11 cellular contexts compared by ENCODE assay signal in genomic region chr6:42230320-42231034, GRCh38. TPM values are rescaled to one million over a fixed set of nuclear protein-coding genes. Genes with fewer than 3 reads are reported as not detected.
DNase-seq lines count a peak whose midpoint lies in the region; ATAC-seq and TF ChIP-seq lines count a peak whose summit lies in the region.
"Had no signal": no experiment of that assay in that cellular context is flagged by ENCODE, and none has a peak within 500 bp of the region (broad histone marks: within the 10 kb centered on the region; RNA-seq: fewer than 3 reads in every experiment).

No MANE protein-coding gene starts in this region.

- peaks cover 42% of the 10 kb centered on the region for H3K36me3 Mint-ChIP-seq in nephron (ENCODE audit: low read depth)

- in situ Hi-C loops in brain microvascular endothelial cell (cut with HindIII; ENCODE audit: low pct_ligation_motif_present, low sequenced_read_pairs), result no loop called here

- TF ChIP-seq CTCF in LNCAP (IDR thresholded peaks at IDR 0.05) (peak; percentile 33; the same call in 1 of the 2 replicates), brain microvascular endothelial cell (IDR thresholded peaks at IDR 0.05; ENCODE audit: low read depth, low read length, missing control alignments) (peak; percentile 67), nephron (IDR thresholded peaks at IDR 0.05; ENCODE audit: unreplicated experiment in 3 of 3) (peak in 2 of 3 experiments; percentile 34 to 38)

- H3K4me3 ChIP-seq in brain microvascular endothelial cell (ENCODE audit: low read depth, low read length), result no peak overlapping the region

- ATAC-seq in GM19035 (IDR thresholded peaks at IDR 0.05; ENCODE audit: unreplicated experiment), result no peak

- H3K27ac Mint-ChIP-seq in nephron, result no peak overlapping the region

- H3K9me3 Mint-ChIP-seq in nephron, result no peaks in the 10 kb centered on the region

- peak; percentile 39 for DNase-seq in DMS 273 (lab: John Stamatoyannopoulos, UW; ENCODE audit: unreplicated experiment)
- DNase-seq in DMS 273 treated with DMSO at 0.1 percent for 48 hours (lab: John Stamatoyannopoulos, UW), result no peak
- no peak for DNase-seq in brain microvascular endothelial cell
- no peak for DNase-seq in DMS153 treated with DMSO at 0.1 percent for 48 hours (lab: John Stamatoyannopoulos, UW; ENCODE audit: unreplicated experiment)
- DNase-seq in occipital lobe (lab: John Stamatoyannopoulos, UW), result no peak
- DNase-seq: Right ventricle myocardium superior had no signal

- no peak overlapping the region for H3K4me3 Mint-ChIP-seq in nephron

- H3K27me3 ChIP-seq in brain microvascular endothelial cell (replicated peaks), result no peaks in the 10 kb centered on the region

- H3K27ac ChIP-seq in brain microvascular endothelial cell, result no peak overlapping the region
- H3K27ac ChIP-seq: epithelial cell of prostate had no signal

- H3K27me3 Mint-ChIP-seq in nephron (ENCODE audit: low read depth), result peaks cover 4% of the 10 kb centered on the region

- H3K36me3 ChIP-seq in brain microvascular endothelial cell (replicated peaks), result peaks cover 7% of the 10 kb centered on the region

- H3K4me1 Mint-ChIP-seq in nephron, result peaks cover 5% of the 10 kb centered on the region

RNA-seq across cellular contexts. Expression of gene MRPS10, which starts 12.8 kb away (rescaled TPM):
- 43.0 TPM for total RNA-seq in occipital lobe

RNA-seq across cellular contexts. Expression of gene GUCA1B, which starts 35.7 kb away (rescaled TPM):
- not detected for total RNA-seq in occipital lobe

RNA-seq across cellular contexts. Expression of gene GUCA1A, which starts 57.3 kb away (rescaled TPM):
- 2.2 TPM for total RNA-seq in occipital lobe
- total RNA-seq: myocyte, Right ventricle myocardium superior had no signal
